Comparison of ENCODE assay signal across 8 cellular contexts in genomic region chr12:54383041-54383609, GRCh38. TPM values are rescaled to one million over a fixed set of nuclear protein-coding genes. Genes with fewer than 3 reads are reported as not detected.
DNase-seq lines count a peak whose midpoint lies in the region; ATAC-seq and TF ChIP-seq lines count a peak whose summit lies in the region.

No MANE protein-coding gene starts in this region.

- peak overlapping the region; percentile 44 for H3K27ac Mint-ChIP-seq in activated naive CD8-positive, alpha-beta T cell treated with anti-CD3 and anti-CD28 coated beads, Interleukin-2, amount 50 U/mL, for 24 hours
- no peak overlapping the region for H3K27ac Mint-ChIP-seq in chondrocyte (ENCODE audit: unreplicated experiment)

- H3K56ac ChIP-seq in mesendoderm (ENCODE audit: low read length), result peak overlapping the region; percentile 32

- WGBS in mesendoderm (ENCODE audit: extremely low coverage, insufficient coverage, low lambda C conversion rate), result no CpG with 5 or more reads among the region's 3 CpGs

- DNase-seq in AML-193 (lab: John Stamatoyannopoulos, UW), result peak; percentile 63
- peak; percentile 86 for DNase-seq in HS-5 (ENCODE audit: low read depth)
- no peak for DNase-seq in activated naive CD8-positive, alpha-beta T cell treated with anti-CD3 and anti-CD28 coated beads, Interleukin-2, amount 50 U/mL, for 24 hours
- peak; percentile 70 for DNase-seq in mesendoderm
- DNase-seq in NCI-H2029 (lab: John Stamatoyannopoulos, UW), result no peak
- DNase-seq in chondrocyte (ENCODE audit: low spot score), result no peak

- no peaks in the 10 kb centered on the region for H3K36me3 Mint-ChIP-seq in activated naive CD8-positive, alpha-beta T cell treated with anti-CD3 and anti-CD28 coated beads, Interleukin-2, amount 50 U/mL, for 24 hours (ENCODE audit: low read depth)
- H3K36me3 Mint-ChIP-seq in chondrocyte (ENCODE audit: low read depth), result no peaks in the 10 kb centered on the region

- ATAC-seq in activated naive CD8-positive, alpha-beta T cell treated with anti-CD3 and anti-CD28 coated beads, Interleukin-2, amount 50 U/mL, for 24 hours, result peak; percentile 78
- ATAC-seq in GM18861 (IDR thresholded peaks at IDR 0.05; ENCODE audit: unreplicated experiment) (no peak), HG02571 (IDR thresholded peaks at IDR 0.05; ENCODE audit: unreplicated experiment) (no peak)

- H3K23ac ChIP-seq in mesendoderm (ENCODE audit: low read length), result no peak overlapping the region

- no peak overlapping the region for H4K5ac ChIP-seq in mesendoderm (ENCODE audit: low read length)

- H3K36me3 ChIP-seq in mesendoderm (ENCODE audit: control insufficient read depth, insufficient read depth, low read length), result no peaks in the 10 kb centered on the region

- no peak overlapping the region for H3K27ac ChIP-seq in mesendoderm (ENCODE audit: low read depth, low read length)

- no peak overlapping the region for H3K4me2 ChIP-seq in mesendoderm (ENCODE audit: low read length)

- peaks cover 32% of the 10 kb centered on the region for H3K4me1 Mint-ChIP-seq in activated naive CD8-positive, alpha-beta T cell treated with anti-CD3 and anti-CD28 coated beads, Interleukin-2, amount 50 U/mL, for 24 hours
- peaks cover 11% of the 10 kb centered on the region for H3K4me1 Mint-ChIP-seq in chondrocyte (ENCODE audit: low read depth)

- no peak overlapping the region for H2BK120ac ChIP-seq in mesendoderm (ENCODE audit: low read depth, low read length)

- H2AK5ac ChIP-seq in mesendoderm (ENCODE audit: low read length), result no peak overlapping the region

- no peak overlapping the region for H3K4me3 Mint-ChIP-seq in activated naive CD8-positive, alpha-beta T cell treated with anti-CD3 and anti-CD28 coated beads, Interleukin-2, amount 50 U/mL, for 24 hours
- no peak overlapping the region for H3K4me3 Mint-ChIP-seq in chondrocyte (ENCODE audit: unreplicated experiment)

- peaks cover 35% of the 10 kb centered on the region for H3K4me1 ChIP-seq in mesendoderm (ENCODE audit: control insufficient read depth, low read depth, low read length)

- H3K9me3 Mint-ChIP-seq in activated naive CD8-positive, alpha-beta T cell treated with anti-CD3 and anti-CD28 coated beads, Interleukin-2, amount 50 U/mL, for 24 hours, result no peaks in the 10 kb centered on the region
- no peaks in the 10 kb centered on the region for H3K9me3 Mint-ChIP-seq in chondrocyte (ENCODE audit: low read depth)

- H3K79me2 ChIP-seq in mesendoderm (ENCODE audit: control insufficient read depth, insufficient read depth, low read length), result no peaks in the 10 kb centered on the region

- no peak for TF ChIP-seq CTCF in chondrocyte (IDR thresholded peaks at IDR 0.05)

- H3K79me1 ChIP-seq in mesendoderm (ENCODE audit: low read length), result no peaks in the 10 kb centered on the region

- H3K27me3 Mint-ChIP-seq in activated naive CD8-positive, alpha-beta T cell treated with anti-CD3 and anti-CD28 coated beads, Interleukin-2, amount 50 U/mL, for 24 hours, result peaks cover 2% of the 10 kb centered on the region
- H3K27me3 Mint-ChIP-seq in chondrocyte (ENCODE audit: low read depth), result no peaks in the 10 kb centered on the region

- no peak overlapping the region for H2BK15ac ChIP-seq in mesendoderm (replicated peaks; ENCODE audit: low read depth)

- H3K4ac ChIP-seq in mesendoderm (ENCODE audit: low read depth, low read length), result no peak overlapping the region

- H3K27me3 ChIP-seq in mesendoderm (ENCODE audit: insufficient read depth, low read length, poor library complexity), result no peaks in the 10 kb centered on the region

- H3K18ac ChIP-seq in mesendoderm (ENCODE audit: low read length), result no peak overlapping the region

- no peak overlapping the region for H2BK5ac ChIP-seq in mesendoderm (ENCODE audit: low read length)

- no peak overlapping the region for H3K9ac ChIP-seq in mesendoderm (ENCODE audit: low read length)

- H3K4me3 ChIP-seq in mesendoderm (ENCODE audit: low read length), result no peak overlapping the region

- no peak overlapping the region for H4K8ac ChIP-seq in mesendoderm (ENCODE audit: low read depth, low read length)

RNA-seq across cellular contexts. Expression of gene ZNF385A, which starts 1.4 kb away (rescaled TPM):
- polyA plus RNA-seq in mesendoderm (2013, experiment 1 of 2), result 6.6 TPM
- polyA plus RNA-seq in mesendoderm (2013, experiment 2 of 2), result 6.0 TPM
- 5.5 to 6.8 TPM (median 6.4 TPM) in 3 replicates for total RNA-seq in chondrocyte

RNA-seq across cellular contexts. Expression of gene GPR84, which starts 18.8 kb away (rescaled TPM):
- not detected for polyA plus RNA-seq in mesendoderm (2013, experiment 1 of 2)
- not detected for polyA plus RNA-seq in mesendoderm (2013, experiment 2 of 2)
- total RNA-seq in chondrocyte, result not detected in 3 replicates

RNA-seq across cellular contexts. Expression of gene ITGA5, which starts 35.9 kb away (rescaled TPM):
- polyA plus RNA-seq in mesendoderm (2013, experiment 1 of 2), result 39.8 TPM
- polyA plus RNA-seq in mesendoderm (2013, experiment 2 of 2), result 35.6 TPM
- total RNA-seq in chondrocyte, result 121 to 160 TPM (median 152 TPM) in 3 replicates

RNA-seq across cellular contexts. Expression of gene COPZ1, which starts 58.2 kb away (rescaled TPM):
- polyA plus RNA-seq in mesendoderm (2013, experiment 1 of 2), result 105 TPM
- polyA plus RNA-seq in mesendoderm (2013, experiment 2 of 2), result 99.7 TPM
- total RNA-seq in chondrocyte, result 101 to 119 TPM (median 108 TPM) in 3 replicates

Comparison
In these comparisons a context has a peak if more than half of its experiments do, and no peak if none do; other contexts are left out.
1. DNase-seq: peak in AML-193 (2 of 2), HS-5 (single experiment) and mesendoderm (single experiment); none in activated naive CD8-positive, alpha-beta T cell treated with anti-CD3 and anti-CD28 coated beads, Interleukin-2, amount 50 U/mL, for 24 hours (single experiment), NCI-H2029 (single experiment) and chondrocyte (single experiment).